ENCODE assay signal across 16 cellular contexts in genomic region chr4:79927931-79928330, GRCh38.
A peak's percentile ranks its signal among the peaks of the same experiment; 100 is the strongest.
DNase-seq lines count a peak whose midpoint lies in the region; ATAC-seq and TF ChIP-seq lines count a peak whose summit lies in the region.
"Had no signal": no experiment of that assay in that cellular context is flagged by ENCODE, and none has a peak within 500 bp of the region (broad histone marks: within the 10 kb centered on the region; RNA-seq: fewer than 3 reads in every experiment).

No MANE protein-coding gene starts in this region.

- no peaks in the 10 kb centered on the region for H3K36me3 ChIP-seq in CD8-positive, alpha-beta memory T cell (ENCODE audit: insufficient read depth, low read length)
- no peaks in the 10 kb centered on the region for H3K36me3 ChIP-seq in WERI-Rb-1
- H3K36me3 ChIP-seq: BE2C had no signal

- POLR2A ChIA-PET in CD8-positive, alpha-beta memory T cell (lab: Charles Lee) = no interaction called here

- H3K4me3 ChIP-seq in epithelial cell of esophagus (ENCODE audit: low read length) (no peak overlapping the region), WERI-Rb-1 (ENCODE audit: low read depth, low read length) (no peak overlapping the region)
- no peak overlapping the region for H3K4me3 ChIP-seq in CD8-positive, alpha-beta memory T cell (ENCODE audit: low read length)
- H3K4me3 ChIP-seq: A549, GM23338 had no signal

- TF ChIP-seq CTCF in epithelial cell of esophagus (IDR thresholded peaks at IDR 0.05; ENCODE audit: insufficient read depth, low read depth, low read length, missing control alignments) (no peak), WERI-Rb-1 (IDR thresholded peaks at IDR 0.05; ENCODE audit: low read depth, low read length) (no peak)

- H3K36me3 Mint-ChIP-seq in activated T-helper 17 cell treated with anti-CD3 and anti-CD28 coated beads, Interleukin-2, amount 50 U/mL, for 72 hours (ENCODE audit: low read depth) = peaks cover 6% of the 10 kb centered on the region
- peaks cover 7% of the 10 kb centered on the region for H3K36me3 Mint-ChIP-seq in stimulated activated effector memory CD8-positive, alpha-beta T cell treated with anti-CD3 and anti-CD28 coated beads, Interleukin-12 subunit alpha, Interleukin-12 subunit beta, amount 100 ng/mL, for 72 hours
- H3K36me3 Mint-ChIP-seq in CD8-positive, alpha-beta memory T cell = peaks cover 0 to 10% (median 6%) of the 10 kb centered on the region in 3 donors

- no peaks in the 10 kb centered on the region for H3K9me3 ChIP-seq in CD8-positive, alpha-beta memory T cell (ENCODE audit: low read length)
- no peaks in the 10 kb centered on the region for H3K9me3 ChIP-seq in WERI-Rb-1 (ENCODE audit: severe bottlenecking)
- H3K9me3 ChIP-seq: A549, BE2C had no signal

- no peak overlapping the region for H3K27ac Mint-ChIP-seq in activated T-helper 17 cell treated with anti-CD3 and anti-CD28 coated beads, Interleukin-2, amount 50 U/mL, for 72 hours
- no peak overlapping the region for H3K27ac Mint-ChIP-seq in stimulated activated effector memory CD8-positive, alpha-beta T cell treated with anti-CD3 and anti-CD28 coated beads, Interleukin-12 subunit alpha, Interleukin-12 subunit beta, amount 100 ng/mL, for 72 hours
- H3K27ac Mint-ChIP-seq in CD8-positive, alpha-beta memory T cell = no peak overlapping the region
- H3K27ac Mint-ChIP-seq: CD8-positive, alpha-beta T cell; GM23338 had no signal

- no peak overlapping the region for H3K4me3 Mint-ChIP-seq in activated T-helper 17 cell treated with anti-CD3 and anti-CD28 coated beads, Interleukin-2, amount 50 U/mL, for 72 hours
- H3K4me3 Mint-ChIP-seq in stimulated activated effector memory CD8-positive, alpha-beta T cell treated with anti-CD3 and anti-CD28 coated beads, Interleukin-12 subunit alpha, Interleukin-12 subunit beta, amount 100 ng/mL, for 72 hours = no peak overlapping the region
- H3K4me3 Mint-ChIP-seq in CD8-positive, alpha-beta memory T cell = no peak overlapping the region
- H3K4me3 Mint-ChIP-seq: CD8-positive, alpha-beta T cell; GM23338 had no signal

- no peaks in the 10 kb centered on the region for H3K27me3 ChIP-seq in CD8-positive, alpha-beta memory T cell (ENCODE audit: insufficient read depth, low read length, poor library complexity, severe bottlenecking)
- no peaks in the 10 kb centered on the region for H3K27me3 ChIP-seq in WERI-Rb-1 (ENCODE audit: insufficient read depth, low read depth, severe bottlenecking)
- H3K27me3 ChIP-seq: BE2C had no signal

- H3K4me1 Mint-ChIP-seq in activated T-helper 17 cell treated with anti-CD3 and anti-CD28 coated beads, Interleukin-2, amount 50 U/mL, for 72 hours = no peaks in the 10 kb centered on the region
- no peaks in the 10 kb centered on the region for H3K4me1 Mint-ChIP-seq in stimulated activated effector memory CD8-positive, alpha-beta T cell treated with anti-CD3 and anti-CD28 coated beads, Interleukin-12 subunit alpha, Interleukin-12 subunit beta, amount 100 ng/mL, for 72 hours
- H3K4me1 Mint-ChIP-seq in CD8-positive, alpha-beta memory T cell = peaks cover 0 to 3% (median 1%) of the 10 kb centered on the region in 3 donors

- H3K9me3 Mint-ChIP-seq in activated T-helper 17 cell treated with anti-CD3 and anti-CD28 coated beads, Interleukin-2, amount 50 U/mL, for 72 hours = no peaks in the 10 kb centered on the region
- no peaks in the 10 kb centered on the region for H3K9me3 Mint-ChIP-seq in stimulated activated effector memory CD8-positive, alpha-beta T cell treated with anti-CD3 and anti-CD28 coated beads, Interleukin-12 subunit alpha, Interleukin-12 subunit beta, amount 100 ng/mL, for 72 hours
- no peaks in the 10 kb centered on the region for H3K9me3 Mint-ChIP-seq in CD8-positive, alpha-beta memory T cell
- H3K9me3 Mint-ChIP-seq: CD8-positive, alpha-beta T cell; GM23338 had no signal

- DNase-seq in epithelial cell of esophagus (ENCODE audit: low read depth) (peak; percentile 52), WERI-Rb-1 (no peak)
- no peak for DNase-seq in stimulated activated effector memory CD8-positive, alpha-beta T cell treated with anti-CD3 and anti-CD28 coated beads, Interleukin-12 subunit alpha, Interleukin-12 subunit beta, amount 100 ng/mL, for 72 hours (ENCODE audit: low spot score in 2 of 2)
- no peak for DNase-seq in CD8-positive, alpha-beta memory T cell
- DNase-seq: BE2C; CD8-positive, alpha-beta T cell; DMS 273 treated with DMSO at 0.1 percent for 48 hours; DMS79; H7 had no signal

- CTCF ChIA-PET in CD8-positive, alpha-beta memory T cell (lab: Charles Lee) = no interaction called here

- H3K27me3 Mint-ChIP-seq in activated T-helper 17 cell treated with anti-CD3 and anti-CD28 coated beads, Interleukin-2, amount 50 U/mL, for 72 hours = no peaks in the 10 kb centered on the region
- H3K27me3 Mint-ChIP-seq in CD8-positive, alpha-beta memory T cell = peaks cover 0 to under 1% of the 10 kb centered on the region in 2 donors

- peak; percentile 40 for ATAC-seq in HG03565 (IDR thresholded peaks at IDR 0.05; ENCODE audit: unreplicated experiment)
- ATAC-seq in activated T-helper 17 cell treated with anti-CD3 and anti-CD28 coated beads, Interleukin-2, amount 50 U/mL, for 72 hours (replicated peaks) = peak; percentile 6
- ATAC-seq in stimulated activated effector memory CD8-positive, alpha-beta T cell treated with anti-CD3 and anti-CD28 coated beads, Interleukin-12 subunit alpha, Interleukin-12 subunit beta, amount 100 ng/mL, for 72 hours = peak; percentile 68
- no peak for ATAC-seq in HG03095 (IDR thresholded peaks at IDR 0.05; ENCODE audit: unreplicated experiment)
- ATAC-seq: A549; CD8-positive, alpha-beta T cell; GM23338; HepG2 had no signal

- H3K27ac ChIP-seq in CD8-positive, alpha-beta memory T cell (ENCODE audit: low read depth, low read length) = no peak overlapping the region
- H3K27ac ChIP-seq in WERI-Rb-1 = no peak overlapping the region
- H3K27ac ChIP-seq: A549, C4-2B had no signal

- no peaks in the 10 kb centered on the region for H3K4me1 ChIP-seq in CD8-positive, alpha-beta memory T cell (ENCODE audit: insufficient read depth, low read length)
- H3K4me1 ChIP-seq: A549 had no signal
